In the genomic region with DNA sequence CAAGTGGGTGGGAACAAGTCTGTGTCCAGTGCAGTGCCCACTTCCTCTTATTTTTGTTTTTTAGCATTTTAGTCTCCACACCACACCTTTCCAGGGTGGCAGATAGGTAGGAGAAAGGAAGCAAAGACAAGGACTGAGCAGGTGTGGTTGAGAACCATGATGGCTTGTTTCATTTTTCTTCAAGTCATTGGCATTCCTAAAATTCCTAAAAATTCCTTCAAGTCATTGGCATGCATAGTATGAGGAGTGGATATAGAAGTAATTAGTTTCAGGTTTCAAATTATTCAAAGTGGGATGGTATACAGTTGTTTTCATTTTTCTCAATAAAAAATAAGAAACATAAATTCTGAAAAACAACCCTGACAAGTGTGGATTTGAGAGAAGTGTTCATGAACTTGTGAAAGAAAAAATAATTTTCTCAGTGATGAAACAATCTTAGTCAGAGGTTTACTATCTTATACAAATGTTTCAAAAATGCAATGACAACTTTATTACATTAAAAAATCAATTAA, we compare ENCODE assay signal across 1 cellular context.
TF ChIP-seq lines count a peak whose summit lies in the region.

No MANE protein-coding gene starts in this region.

TF ChIP-seq in GM23338, 12 proteins besides CTCF, POLR2A, EP300 and RAD21 (continued from another document):
- TF ChIP-seq, protein P1, sequence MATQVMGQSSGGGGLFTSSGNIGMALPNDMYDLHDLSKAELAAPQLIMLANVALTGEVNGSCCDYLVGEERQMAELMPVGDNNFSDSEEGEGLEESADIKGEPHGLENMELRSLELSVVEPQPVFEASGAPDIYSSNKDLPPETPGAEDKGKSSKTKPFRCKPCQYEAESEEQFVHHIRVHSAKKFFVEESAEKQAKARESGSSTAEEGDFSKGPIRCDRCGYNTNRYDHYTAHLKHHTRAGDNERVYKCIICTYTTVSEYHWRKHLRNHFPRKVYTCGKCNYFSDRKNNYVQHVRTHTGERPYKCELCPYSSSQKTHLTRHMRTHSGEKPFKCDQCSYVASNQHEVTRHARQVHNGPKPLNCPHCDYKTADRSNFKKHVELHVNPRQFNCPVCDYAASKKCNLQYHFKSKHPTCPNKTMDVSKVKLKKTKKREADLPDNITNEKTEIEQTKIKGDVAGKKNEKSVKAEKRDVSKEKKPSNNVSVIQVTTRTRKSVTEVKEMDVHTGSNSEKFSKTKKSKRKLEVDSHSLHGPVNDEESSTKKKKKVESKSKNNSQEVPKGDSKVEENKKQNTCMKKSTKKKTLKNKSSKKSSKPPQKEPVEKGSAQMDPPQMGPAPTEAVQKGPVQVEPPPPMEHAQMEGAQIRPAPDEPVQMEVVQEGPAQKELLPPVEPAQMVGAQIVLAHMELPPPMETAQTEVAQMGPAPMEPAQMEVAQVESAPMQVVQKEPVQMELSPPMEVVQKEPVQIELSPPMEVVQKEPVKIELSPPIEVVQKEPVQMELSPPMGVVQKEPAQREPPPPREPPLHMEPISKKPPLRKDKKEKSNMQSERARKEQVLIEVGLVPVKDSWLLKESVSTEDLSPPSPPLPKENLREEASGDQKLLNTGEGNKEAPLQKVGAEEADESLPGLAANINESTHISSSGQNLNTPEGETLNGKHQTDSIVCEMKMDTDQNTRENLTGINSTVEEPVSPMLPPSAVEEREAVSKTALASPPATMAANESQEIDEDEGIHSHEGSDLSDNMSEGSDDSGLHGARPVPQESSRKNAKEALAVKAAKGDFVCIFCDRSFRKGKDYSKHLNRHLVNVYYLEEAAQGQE (IDR thresholded peaks at IDR 0.05; ENCODE audit: unreplicated experiment): no peak
